In the genomic region with DNA sequence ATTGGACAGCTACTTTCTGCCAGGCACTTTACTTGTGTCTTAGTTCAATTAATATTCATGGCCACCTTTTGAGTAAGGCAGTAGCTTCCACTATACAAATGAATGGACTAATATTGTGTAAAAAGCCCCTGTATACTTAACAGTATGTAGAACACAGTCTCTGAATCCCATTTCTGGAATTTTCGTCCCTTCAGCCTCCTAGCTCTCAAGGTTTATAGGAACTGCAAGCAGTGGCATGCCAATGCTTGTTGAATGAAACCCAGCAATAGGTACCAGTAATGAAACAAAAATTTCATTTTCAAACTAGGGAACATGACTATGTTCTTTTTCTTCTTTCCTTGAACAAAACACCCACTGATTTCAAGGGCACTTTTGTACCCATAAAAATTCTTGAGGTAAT, we compare ENCODE assay signal across 27 cellular contexts.
"Had no signal": no experiment of that assay in that cellular context is flagged by ENCODE, and none has a peak within 500 bp of the region (broad histone marks: within the 10 kb centered on the region; RNA-seq: fewer than 3 reads in every experiment).

No MANE protein-coding gene starts in this region.

- H3K4me1 ChIP-seq: right atrium auricular region had no signal

- H3K27me3 ChIP-seq: neutrophil, right atrium auricular region, stomach, thyroid gland had no signal

- FAIRE-seq: pancreas had no signal

- DNase-seq: dermis blood vessel endothelial cell; effector memory CD4-positive, alpha-beta T cell; foreskin melanocyte; hypothalamus; immature natural killer cell; islet precursor cell; mesenchymal stem cell; naive thymus-derived CD8-positive, alpha-beta T cell; nephron progenitor cell; pancreas; stimulated activated CD4-positive, alpha-beta T cell treated with anti-CD3 and anti-CD28 coated beads, Interleukin-12 subunit alpha, Interleukin-12 subunit beta, amount 100 ng/mL, for 4 hours; stimulated activated CD4-positive, alpha-beta T cell treated with anti-CD3 and anti-CD28 coated beads, Interleukin-1b, Interleukin-23, amount 100 ng/mL, for 48 hours; stimulated activated CD4-positive, alpha-beta T cell treated with anti-CD3 and anti-CD28 coated beads, Interleukin-4, amount 100 ng/mL, for 1 hour; stimulated activated CD8-positive, alpha-beta memory T cell treated with anti-CD3 and anti-CD28 coated beads, Interleukin-4, amount 100 ng/mL, for 48 hours; stimulated activated naive CD4-positive, alpha-beta T cell treated with Interleukin-2 at 50 U/mL for 16 hours; stomach; thyroid gland; trophoblast cell had no signal

- H3K4me3 Mint-ChIP-seq: immature natural killer cell; naive thymus-derived CD8-positive, alpha-beta T cell; nephron progenitor cell had no signal

- H3K4me3 ChIP-seq: coronary artery, lung, pancreas, smooth muscle cell, stomach, thyroid gland had no signal

- H3K27ac Mint-ChIP-seq: immature natural killer cell; naive thymus-derived CD8-positive, alpha-beta T cell; nephron progenitor cell had no signal

- H3K27me3 Mint-ChIP-seq: naive thymus-derived CD8-positive, alpha-beta T cell; progenitor cell of endocrine pancreas had no signal

- H3K36me3 Mint-ChIP-seq: immature natural killer cell; naive thymus-derived CD8-positive, alpha-beta T cell had no signal

- H3K9me3 ChIP-seq: neutrophil, pancreas, right atrium auricular region, stomach, thyroid gland had no signal

- ATAC-seq: esophagus mucosa; left lobe of liver; naive thymus-derived CD8-positive, alpha-beta T cell; sciatic nerve had no signal

- H3K27ac ChIP-seq: coronary artery, neutrophil, pancreas, right atrium auricular region, stomach, thyroid gland had no signal

- H3K36me3 ChIP-seq: neutrophil, pancreas, right atrium auricular region, stomach, thyroid gland had no signal

- H3K4me1 Mint-ChIP-seq: immature natural killer cell; naive thymus-derived CD8-positive, alpha-beta T cell had no signal
